Comparison of ENCODE assay signal across 8 cellular contexts in the genomic region with DNA sequence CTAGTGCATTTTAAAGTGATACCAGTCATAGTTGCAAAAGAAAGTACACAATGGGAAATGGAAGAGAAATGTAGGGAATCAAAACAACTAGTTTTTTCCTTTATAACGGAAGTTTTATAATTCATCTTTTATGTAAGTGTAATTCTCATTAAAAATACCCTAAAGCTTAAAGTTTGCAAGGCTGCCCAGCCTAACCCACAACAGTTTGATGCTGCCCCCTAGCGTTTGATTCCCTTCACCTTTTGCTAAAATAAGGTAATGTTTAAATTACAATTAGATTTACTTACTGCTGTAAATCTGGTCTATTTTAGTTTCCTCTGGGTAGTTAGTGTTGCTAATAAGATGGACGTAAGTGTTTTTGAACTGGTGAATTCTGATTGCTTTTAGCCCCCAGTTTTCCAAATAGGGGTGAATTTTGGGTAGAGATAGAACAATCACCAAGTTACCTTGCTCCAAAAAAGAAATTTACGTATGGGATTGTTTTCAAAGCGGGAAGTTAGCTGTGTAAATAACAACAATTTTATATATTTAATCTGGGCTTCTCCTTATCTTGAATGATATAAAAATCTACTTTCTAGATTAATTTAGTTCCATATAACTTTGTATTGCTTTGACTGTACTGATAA. TPM values are rescaled to one million over a fixed set of nuclear protein-coding genes. Genes with fewer than 3 reads are reported as not detected.
A peak's percentile ranks its signal among the peaks of the same experiment; 100 is the strongest.
DNase-seq lines count a peak whose midpoint lies in the region; ATAC-seq, FAIRE-seq and TF ChIP-seq lines count a peak whose summit lies in the region.

No MANE protein-coding gene starts in this region.

- H3K9me3 Mint-ChIP-seq in glutamatergic neuron (ENCODE audit: unreplicated experiment), result peaks cover 14% of the 10 kb centered on the region

- H3K9me3 ChIP-seq in DND-41 (ENCODE audit: insufficient read depth, low read length, severe bottlenecking) (no peaks in the 10 kb centered on the region), SJSA1 (replicated peaks) (no peaks in the 10 kb centered on the region), sigmoid colon (no peaks in the 10 kb centered on the region)

- TF ChIP-seq POLR2A in sigmoid colon (IDR thresholded peaks at IDR 0.05) (no peak), GM12891 (IDR thresholded peaks at IDR 0.05; ENCODE audit: low read depth, low read length) (no peak)

- H3K27me3 Mint-ChIP-seq in glutamatergic neuron (ENCODE audit: unreplicated experiment), result peaks cover 12% of the 10 kb centered on the region

- H3K27me3 ChIP-seq in DND-41 (ENCODE audit: insufficient read depth, low read length, poor library complexity) (no peaks in the 10 kb centered on the region), KMS-11 (ENCODE audit: insufficient read depth, low read depth) (no peaks in the 10 kb centered on the region), SJSA1 (replicated peaks) (no peaks in the 10 kb centered on the region), sigmoid colon (no peaks in the 10 kb centered on the region)

- no peak for ATAC-seq in DND-41 (ENCODE audit: insufficient read depth, low read depth)

- H3K4me2 ChIP-seq in DND-41 (ENCODE audit: insufficient read depth, low read length), result peak overlapping the region; percentile 62
- peak overlapping the region; percentile 92; the same call in 1 of the 2 replicates for H3K4me2 ChIP-seq in KMS-11

- TF ChIP-seq CTCF in DND-41 (IDR thresholded peaks at IDR 0.05; ENCODE audit: borderline replicate concordance, extremely low read depth, low read length, poor library complexity, severe bottlenecking) (peak; percentile 90), KMS-11 (conservative IDR thresholded peaks at IDR 0.05; ENCODE audit: low read depth, low read length) (peak; percentile 88), glutamatergic neuron (IDR thresholded peaks at IDR 0.05; ENCODE audit: partially characterized antibody, unreplicated experiment) (peak; percentile 88), sigmoid colon (IDR thresholded peaks at IDR 0.05) (peak in 3 of 4 experiments; percentile 54 to 80 (median 61))

- H3K9ac ChIP-seq in DND-41 (ENCODE audit: low read depth, low read length) (peak overlapping the region; percentile 100), KMS-11 (no peak overlapping the region)

- H3K4me3 ChIP-seq in DND-41 (ENCODE audit: low read depth in 1 of 2, low read length in 2 of 2), result peak overlapping the region; percentile 60 to 90; a peak in 3 of 4 replicates
- no peak overlapping the region for H3K4me3 ChIP-seq in KMS-11 (IDR thresholded peaks at IDR 0.05; ENCODE audit: insufficient read depth, low read depth, low read length)
- no peak overlapping the region for H3K4me3 ChIP-seq in SJSA1
- no peak overlapping the region for H3K4me3 ChIP-seq in sigmoid colon

- no peak overlapping the region for H3K27ac Mint-ChIP-seq in glutamatergic neuron (ENCODE audit: unreplicated experiment)

- H3K36me3 ChIP-seq in DND-41 (ENCODE audit: insufficient read depth, low read length), result peaks cover 27% of the 10 kb centered on the region
- no peaks in the 10 kb centered on the region for H3K36me3 ChIP-seq in KMS-11 (ENCODE audit: insufficient read depth)
- peaks cover 21% of the 10 kb centered on the region for H3K36me3 ChIP-seq in SJSA1
- no peaks in the 10 kb centered on the region for H3K36me3 ChIP-seq in sigmoid colon

- intact Hi-C loops in sigmoid colon (cut with DNase I), result no loop called here

- H3K4me3 Mint-ChIP-seq in glutamatergic neuron (ENCODE audit: unreplicated experiment), result peak overlapping the region; percentile 98

- H4K20me1 ChIP-seq in DND-41 (ENCODE audit: insufficient read depth, low read length) (no peaks in the 10 kb centered on the region), KMS-11 (ENCODE audit: insufficient read depth) (no peaks in the 10 kb centered on the region)

- no peak overlapping the region for H2AFZ ChIP-seq in DND-41 (ENCODE audit: low read depth, low read length)
- H2AFZ ChIP-seq in KMS-11 (ENCODE audit: low read depth), result no peak overlapping the region

- FAIRE-seq in GM12891 (lab: Jason Lieb, UNC), result no peak

- no peak for TF ChIP-seq EP300 in sigmoid colon (IDR thresholded peaks at IDR 0.05)

- peak overlapping the region; percentile 96 for H3K27ac ChIP-seq in DND-41 (ENCODE audit: low read length)
- no peak overlapping the region for H3K27ac ChIP-seq in KMS-11
- H3K27ac ChIP-seq in SJSA1, result no peak overlapping the region
- H3K27ac ChIP-seq in sigmoid colon, result peak overlapping the region in 2 of 4 donors; percentile 100

- WGBS in sigmoid colon, 2 donors, result 6 to 27% methylated on average over 5 of the region's 5 CpGs

- H3K4me1 Mint-ChIP-seq in glutamatergic neuron (ENCODE audit: low read depth, unreplicated experiment), result peaks cover 15% of the 10 kb centered on the region

- peaks cover 56% of the 10 kb centered on the region for H3K4me1 ChIP-seq in DND-41 (ENCODE audit: insufficient read depth, low read length)
- H3K4me1 ChIP-seq in KMS-11 (ENCODE audit: low read depth, poor library complexity, severe bottlenecking), result peaks cover 33% of the 10 kb centered on the region
- H3K4me1 ChIP-seq in SJSA1 (replicated peaks), result peaks cover 21% of the 10 kb centered on the region
- peaks cover 0 to 37% (median 25%) of the 10 kb centered on the region in 4 donors for H3K4me1 ChIP-seq in sigmoid colon

- peaks cover 94% of the 10 kb centered on the region for H3K79me2 ChIP-seq in DND-41 (ENCODE audit: insufficient read depth, low read length)
- peaks cover 39% of the 10 kb centered on the region for H3K79me2 ChIP-seq in KMS-11 (ENCODE audit: insufficient read depth, low read depth)

- no peaks in the 10 kb centered on the region for H3K36me3 Mint-ChIP-seq in glutamatergic neuron (ENCODE audit: unreplicated experiment)

- peak; percentile 81 for DNase-seq in DND-41
- DNase-seq in SJSA1 (ENCODE audit: low read depth in 1 of 2, low spot score in 2 of 2), result peak; percentile 66 to 75
- DNase-seq in activated naive CD4-positive, alpha-beta T cell treated with anti-CD3 and anti-CD28 coated beads, Interleukin-2, amount 50 U/mL, for 16 hours, result peak; percentile 75
- peak; percentile 63 for DNase-seq in glutamatergic neuron
- DNase-seq in sigmoid colon, result peak; percentile 75
- no peak for DNase-seq in epidermal melanocyte (ENCODE audit: insufficient read length, low spot score)
- no peak for DNase-seq in GM12891 (ENCODE audit: insufficient read length, low spot score)

TF ChIP-seq in GM12891, 5 proteins besides CTCF, POLR2A, EP300 and RAD21:
- no peak for TF ChIP-seq SPI1 (IDR thresholded peaks at IDR 0.05; ENCODE audit: low read depth, low read length)
- no peak for TF ChIP-seq TAF1 (IDR thresholded peaks at IDR 0.05; ENCODE audit: low read depth, low read length)
- TF ChIP-seq POU2F2 (IDR thresholded peaks at IDR 0.05; ENCODE audit: low read depth, low read length), result no peak
- no peak for TF ChIP-seq POLR2AphosphoS5 (IDR thresholded peaks at IDR 0.05; ENCODE audit: low read depth, low read length)
- TF ChIP-seq PAX5 (IDR thresholded peaks at IDR 0.05; ENCODE audit: insufficient read depth, low read length, severe bottlenecking), result no peak
TF ChIP-seq in GM12891: peak in this region for 0.

RNA-seq across cellular contexts. Expression of a gene that starts 3.4 kb away (rescaled TPM):
- 9.9 and 16.0 TPM in 2 replicates for total RNA-seq in SJSA1 (2014; rRNA removed; shearing (Covaris generic))
- total RNA-seq in glutamatergic neuron (ENCODE audit: unreplicated experiment), result 102 TPM
- 10 to 100 TPM in 1 of 4 donors, 1 to 10 TPM in 3; 6.1 to 10.5 (median 9.7) TPM for total RNA-seq in sigmoid colon
- 10 to 100 TPM in 1 of 3 donors, 1 to 10 TPM in 1, under 1 TPM in 1; 0.60 to 15.4 (median 1.2) TPM for polyA plus RNA-seq in sigmoid colon
- polyA plus RNA-seq in GM12891 (2012; ENCODE audit: low read depth, missing spikeins), result 1.4 TPM

Comparison
In these comparisons a context has a peak if more than half of its experiments do, and no peak if none do; other contexts are left out.
1. DNase-seq: peak in DND-41 (single experiment), SJSA1 (2 of 2), activated naive CD4-positive, alpha-beta T cell treated with anti-CD3 and anti-CD28 coated beads, Interleukin-2, amount 50 U/mL, for 16 hours (single experiment), glutamatergic neuron (single experiment) and sigmoid colon (single experiment); none in epidermal melanocyte (single experiment) and GM12891 (single experiment).
2. H3K4me3 ChIP-seq: peak in DND-41 (2 of 2); none in KMS-11 (single experiment), SJSA1 (single experiment) and sigmoid colon (0 of 4).
3. Peak in every context shown above with its lines, with median percentiles within 50 percentile points of each other: CTCF ChIP-seq.